In the genomic region with DNA sequence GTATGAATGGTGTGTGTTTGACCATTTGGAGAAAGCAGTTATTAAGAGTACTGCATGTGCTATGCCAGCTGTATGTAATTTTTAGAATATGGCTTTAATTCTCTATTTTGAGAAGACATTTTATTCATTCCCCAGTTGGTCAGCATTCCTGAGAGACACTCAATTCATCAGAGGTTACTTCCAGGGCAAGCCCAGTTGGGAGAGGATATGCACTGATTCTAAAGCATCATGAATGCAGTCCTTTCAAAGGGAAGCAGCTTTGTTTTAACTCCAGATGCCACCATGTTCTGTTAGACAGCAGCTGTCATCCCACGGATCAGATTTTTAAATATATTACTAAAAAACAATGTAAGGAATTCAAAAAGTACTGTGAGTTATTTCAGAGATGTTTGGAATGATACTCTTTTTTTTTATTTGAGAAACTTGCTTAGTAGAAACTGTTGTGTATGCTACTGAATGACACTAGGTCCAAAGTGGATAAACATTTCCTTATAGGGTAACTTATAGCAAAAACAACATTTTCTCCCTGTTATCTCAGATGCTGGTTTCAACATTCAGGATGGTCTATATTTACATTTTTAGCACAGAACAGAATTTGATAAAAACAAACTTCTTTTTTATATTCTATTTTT, we compare ENCODE assay signal across 21 cellular contexts.
DNase-seq lines count a peak whose midpoint lies in the region; ATAC-seq, FAIRE-seq and TF ChIP-seq lines count a peak whose summit lies in the region.
"Had no signal": no experiment of that assay in that cellular context is flagged by ENCODE, and none has a peak within 500 bp of the region (broad histone marks: within the 10 kb centered on the region; RNA-seq: fewer than 3 reads in every experiment).

No MANE protein-coding gene starts in this region.

- no peak for FAIRE-seq in HepG2 (lab: Jason Lieb, UNC)
- FAIRE-seq: endometrium had no signal

- in situ Hi-C loops in HepG2 (cut with HindIII; ENCODE audit: extremely low pct_ligation_motif_present, low pct_unique_long_range_greater_than_20kb), result no loop called here

- no peak overlapping the region for H3K27ac Mint-ChIP-seq in neural progenitor cell
- H3K27ac Mint-ChIP-seq: activated CD8-positive, alpha-beta memory T cell treated with anti-CD3 and anti-CD28 coated beads, Interleukin-2, amount 10 ng/mL, durations not matched to agents 7 days and 5 days; B cell; stimulated activated naive CD8-positive, alpha-beta T cell treated with anti-CD3 and anti-CD28 coated beads, Interleukin-15, amount 100 ng/mL, for 72 hours had no signal

- intact Hi-C loops in HepG2 (cut with micrococcal nuclease; ENCODE audit: unreplicated experiment), result no loop called here

- no peak for TF ChIP-seq CTCF in AG10803 (conservative IDR thresholded peaks at IDR 0.05; ENCODE audit: low read length)
- no peak for TF ChIP-seq CTCF in HepG2 (CRISPR knock-in tag; IDR thresholded peaks at IDR 0.05)
- TF ChIP-seq CTCF in neural progenitor cell (IDR thresholded peaks at IDR 0.05), result no peak

- no peak for TF ChIP-seq POLR2A in HepG2 (IDR thresholded peaks at IDR 0.05; ENCODE audit: insufficient read depth in 1 of 2, low read depth in 2 of 2, low read length in 2 of 2)

- no peak for TF ChIP-seq RAD21 in HepG2 (CRISPR knock-in tag; IDR thresholded peaks at IDR 0.05)

- H3K36me3 ChIP-seq in HepG2 (replicated peaks in 1 of 2; ENCODE audit: control insufficient read depth in 1 of 2, insufficient read depth in 2 of 2, low read length in 2 of 2), result no peaks in the 10 kb centered on the region
- no peaks in the 10 kb centered on the region for H3K36me3 ChIP-seq in neural progenitor cell
- H3K36me3 ChIP-seq: cardiac muscle cell, lower lobe of right lung, neutrophil had no signal

- CTCF ChIA-PET in HepG2 (lab: Yijun Ruan, JAX; ENCODE audit: low intra/inter-chr PET ratio, low total read pairs), result no interaction called here

- H2AFZ ChIP-seq in HepG2 (ENCODE audit: low read length) (no peak overlapping the region), neural progenitor cell (replicated peaks) (no peak overlapping the region)

- no peaks in the 10 kb centered on the region for H3K4me1 Mint-ChIP-seq in neural progenitor cell
- H3K4me1 Mint-ChIP-seq: B cell had no signal

- H3F3A ChIP-seq in neural progenitor cell (ENCODE audit: low read depth), result no peaks in the 10 kb centered on the region

- H3K4me1 ChIP-seq in HepG2 (ENCODE audit: insufficient read depth, low read length), result no peaks in the 10 kb centered on the region
- H3K4me1 ChIP-seq in neural progenitor cell, result no peaks in the 10 kb centered on the region

- H3K79me2 ChIP-seq in HepG2 (ENCODE audit: insufficient read depth, low read length), result no peaks in the 10 kb centered on the region
- H3K79me2 ChIP-seq in neural progenitor cell (ENCODE audit: low read depth), result no peaks in the 10 kb centered on the region

- TF ChIP-seq EP300 in HepG2 (IDR thresholded peaks at IDR 0.05; ENCODE audit: low read depth in 2 of 2, low read length in 2 of 2) (no peak), HepG2 (CRISPR knock-in tag; IDR thresholded peaks at IDR 0.05; ENCODE audit: borderline replicate concordance) (no peak)

- H3K4me3 ChIP-seq in AG10803 (ENCODE audit: low read length), result no peak overlapping the region
- no peak overlapping the region for H3K4me3 ChIP-seq in HepG2 (replicated peaks in 1 of 3; ENCODE audit: insufficient read depth in 1 of 3, low read depth in 2 of 3, low read length in 3 of 3)
- H3K4me3 ChIP-seq in neural progenitor cell, result no peak overlapping the region
- H3K4me3 ChIP-seq: cardiac muscle cell, lower lobe of right lung had no signal

- ATAC-seq in HepG2, result no peak
- ATAC-seq: activated CD8-positive, alpha-beta memory T cell treated with anti-CD3 and anti-CD28 coated beads, Interleukin-2, amount 10 ng/mL, durations not matched to agents 7 days and 5 days; lower lobe of right lung; Panc1; sciatic nerve; stimulated activated naive CD8-positive, alpha-beta T cell treated with anti-CD3 and anti-CD28 coated beads, Interleukin-15, amount 100 ng/mL, for 72 hours had no signal

- H3K4me2 ChIP-seq in HepG2 (ENCODE audit: low read depth, low read length), result no peak overlapping the region
- H3K4me2 ChIP-seq in neural progenitor cell, result no peak overlapping the region

- peaks cover 15% of the 10 kb centered on the region; the same call in 1 of the 2 replicates for H3K9me3 ChIP-seq in HepG2 (ENCODE audit: low read length)
- peaks cover 7% of the 10 kb centered on the region for H3K9me3 ChIP-seq in neural progenitor cell (ENCODE audit: low read depth)

- H3K9me3 Mint-ChIP-seq in neural progenitor cell, result peaks cover 19% of the 10 kb centered on the region

- WGBS in HepG2 (ENCODE audit: low lambda C conversion rate), result 0% methylated on average over 1 of the region's 1 CpG

- H3K27me3 ChIP-seq in HepG2 (ENCODE audit: control insufficient read depth in 1 of 2, insufficient read depth in 2 of 2, low read length in 2 of 2), result no peaks in the 10 kb centered on the region
- no peaks in the 10 kb centered on the region for H3K27me3 ChIP-seq in neural progenitor cell
- H3K27me3 ChIP-seq: cardiac muscle cell, neutrophil had no signal

- H4K20me1 ChIP-seq in HepG2 (ENCODE audit: insufficient read depth, low read length), result no peaks in the 10 kb centered on the region
- no peaks in the 10 kb centered on the region for H4K20me1 ChIP-seq in neural progenitor cell (ENCODE audit: low read depth)

- no peaks in the 10 kb centered on the region for H3K27me3 Mint-ChIP-seq in neural progenitor cell (ENCODE audit: insufficient read depth, low read depth)
- H3K27me3 Mint-ChIP-seq: activated CD8-positive, alpha-beta memory T cell treated with anti-CD3 and anti-CD28 coated beads, Interleukin-2, amount 10 ng/mL, durations not matched to agents 7 days and 5 days; stimulated activated naive CD8-positive, alpha-beta T cell treated with anti-CD3 and anti-CD28 coated beads, Interleukin-15, amount 100 ng/mL, for 72 hours had no signal

- H3K27ac ChIP-seq in HepG2 (ENCODE audit: extremely low read length, insufficient read depth, low read length), result no peak overlapping the region
- H3K27ac ChIP-seq in neural progenitor cell, result no peak overlapping the region
- H3K27ac ChIP-seq: cardiac muscle cell, lower lobe of right lung, neutrophil had no signal

- no TSS peak for BruUV-seq in HepG2 (replicated peaks; lab: Mats Ljungman, UMichigan)

- POLR2A ChIA-PET in HepG2 (lab: Yijun Ruan, JAX), result no interaction called here

- H3K36me3 Mint-ChIP-seq in neural progenitor cell, result no peaks in the 10 kb centered on the region

- H3K9ac ChIP-seq in HepG2 (ENCODE audit: insufficient read depth, low read depth, low read length) (no peak overlapping the region), neural progenitor cell (no peak overlapping the region)

- H3K4me3 Mint-ChIP-seq in neural progenitor cell, result no peak overlapping the region
- H3K4me3 Mint-ChIP-seq: activated CD8-positive, alpha-beta memory T cell treated with anti-CD3 and anti-CD28 coated beads, Interleukin-2, amount 10 ng/mL, durations not matched to agents 7 days and 5 days; B cell; stimulated activated naive CD8-positive, alpha-beta T cell treated with anti-CD3 and anti-CD28 coated beads, Interleukin-15, amount 100 ng/mL, for 72 hours had no signal

- DNase-seq in AG10803 (ENCODE audit: low read depth) (peak; percentile 98), NCI-H226 (peak; percentile 52), fibroblast of gingiva (ENCODE audit: low read depth) (peak; percentile 83), myocyte (ENCODE audit: low read depth) (peak; percentile 80), NK-92 (lab: John Stamatoyannopoulos, UW; ENCODE audit: unreplicated experiment) (no peak), SK-N-DZ (ENCODE audit: low spot score) (no peak), HepG2 (ENCODE audit: low spot score) (no peak), neural progenitor cell (ENCODE audit: low spot score) (no peak)
- DNase-seq: activated CD8-positive, alpha-beta memory T cell treated with anti-CD3 and anti-CD28 coated beads, Interleukin-2, amount 10 ng/mL, durations not matched to agents 7 days and 5 days; activated gamma-delta T cell treated with Interleukin-2 at 50 U/mL for 16 hours; DMS153; lower lobe of right lung; NCI-H1694; NCI-H524; stimulated activated naive CD8-positive, alpha-beta T cell treated with anti-CD3 and anti-CD28 coated beads, Interleukin-15, amount 100 ng/mL, for 72 hours had no signal

TF ChIP-seq in HepG2, 621 proteins besides CTCF, POLR2A, EP300 and RAD21 (continues in another document):
- TF ChIP-seq ZSCAN21 (CRISPR knock-in tag; IDR thresholded peaks at IDR 0.05; ENCODE audit: borderline replicate concordance) (no peak), SAFB2 (CRISPR knock-in tag; IDR thresholded peaks at IDR 0.05; ENCODE audit: borderline replicate concordance, low read depth) (no peak), TARDBP (CRISPR knock-in tag; IDR thresholded peaks at IDR 0.05) (no peak), ZBTB21 (CRISPR knock-in tag; IDR thresholded peaks at IDR 0.05) (no peak), ZNF34 (CRISPR knock-in tag; IDR thresholded peaks at IDR 0.05; ENCODE audit: borderline replicate concordance) (no peak), ZBTB26 (CRISPR knock-in tag; IDR thresholded peaks at IDR 0.05; ENCODE audit: borderline replicate concordance) (no peak)
- TF ChIP-seq, protein P1, sequence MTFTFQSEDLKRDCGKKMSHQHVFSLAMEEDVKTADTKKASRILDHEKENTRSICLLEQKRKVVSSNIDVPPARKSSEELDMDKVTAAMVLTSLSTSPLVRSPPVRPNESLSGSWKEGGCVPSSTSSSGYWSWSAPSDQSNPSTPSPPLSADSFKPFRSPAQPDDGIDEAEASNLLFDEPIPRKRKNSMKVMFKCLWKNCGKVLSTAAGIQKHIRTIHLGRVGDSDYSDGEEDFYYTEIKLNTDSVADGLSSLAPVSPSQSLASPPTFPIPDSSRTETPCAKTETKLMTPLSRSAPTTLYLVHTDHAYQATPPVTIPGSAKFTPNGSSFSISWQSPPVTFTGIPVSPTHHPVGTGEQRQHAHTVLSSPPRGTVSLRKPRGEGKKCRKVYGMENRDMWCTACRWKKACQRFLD (CRISPR knock-in tag; IDR thresholded peaks at IDR 0.05; ENCODE audit: borderline replicate concordance), result no peak

Comparison
In these comparisons a context has a peak if more than half of its experiments do, and no peak if none do; other contexts are left out.
1. DNase-seq: peak in AG10803 (single experiment), NCI-H226 (single experiment), fibroblast of gingiva (single experiment) and myocyte (single experiment); none in NK-92 (single experiment), SK-N-DZ (single experiment), HepG2 (single experiment) and neural progenitor cell (single experiment).